Comparison of ENCODE assay signal across 31 cellular contexts in genomic region chr6:130204322-130204721, GRCh38. TPM values are rescaled to one million over a fixed set of nuclear protein-coding genes. Genes with fewer than 3 reads are reported as not detected.
DNase-seq lines count a peak whose midpoint lies in the region; ATAC-seq and TF ChIP-seq lines count a peak whose summit lies in the region.
"Had no signal": no experiment of that assay in that cellular context is flagged by ENCODE, and none has a peak within 500 bp of the region (broad histone marks: within the 10 kb centered on the region; RNA-seq: fewer than 3 reads in every experiment).

No MANE protein-coding gene starts in this region.

- no peaks in the 10 kb centered on the region for H3K9me3 ChIP-seq in CD4-positive, alpha-beta T cell (ENCODE audit: control insufficient read depth, low read length)
- H3K9me3 ChIP-seq in MM.1S (replicated peaks; ENCODE audit: insufficient read depth, low read length): no peaks in the 10 kb centered on the region
- H3K9me3 ChIP-seq: BE2C had no signal

- peaks cover 94% of the 10 kb centered on the region for H3K36me3 Mint-ChIP-seq in CD4-positive, alpha-beta T cell (ENCODE audit: low read depth)
- peaks cover 84% of the 10 kb centered on the region for H3K36me3 Mint-ChIP-seq in T-cell
- H3K36me3 Mint-ChIP-seq in GM23338 (ENCODE audit: low read depth): peaks cover 40% of the 10 kb centered on the region
- H3K36me3 Mint-ChIP-seq: CD14-positive monocyte had no signal

- H3K27ac Mint-ChIP-seq in CD4-positive, alpha-beta T cell: peak overlapping the region; percentile 39
- H3K27ac Mint-ChIP-seq in T-cell (peak overlapping the region; percentile 18 to 60), GM23338 (no peak overlapping the region)
- H3K27ac Mint-ChIP-seq: CD14-positive monocyte had no signal

- H2AFZ ChIP-seq in MM.1S (ENCODE audit: low read length) (peak overlapping the region; percentile 30; the same call in 1 of the 2 replicates), GM23338 (no peak overlapping the region)

- H4K20me1 ChIP-seq in MM.1S (ENCODE audit: insufficient read depth, low read length): no peaks in the 10 kb centered on the region
- H4K20me1 ChIP-seq in GM23338 (replicated peaks; ENCODE audit: insufficient read depth): no peaks in the 10 kb centered on the region

- POLR2A ChIA-PET in CD4-positive, alpha-beta T cell (lab: Charles Lee): interaction anchor here (1.5 to 1.8 kb wide), 2 partner anchors 9 to 11 kb away, joined by 6 to 12 read pairs; no protein-coding TSS in a partner anchor
- POLR2A ChIA-PET in T-cell (lab: Charles Lee): interaction anchor here in 1 of 2 donors (0.6 kb wide), 1 partner anchor 23 kb away, joined by 7 read pairs; no protein-coding TSS in a partner anchor

- H3K4me1 ChIP-seq in MM.1S (ENCODE audit: low read length): peaks cover 25% of the 10 kb centered on the region
- H3K4me1 ChIP-seq in GM23338 (ENCODE audit: insufficient read depth): peaks cover 28% of the 10 kb centered on the region
- H3K4me1 ChIP-seq: BE2C had no signal

- H3K4me2 ChIP-seq in MM.1S (ENCODE audit: low read depth, low read length) (peak overlapping the region; percentile 65), GM23338 (no peak overlapping the region)

- H3K9ac ChIP-seq in MM.1S (ENCODE audit: low read length): no peak overlapping the region

- CTCF ChIA-PET in CD4-positive, alpha-beta T cell (lab: Charles Lee): interaction anchor here (1.0 kb wide), 1 partner anchor 18 kb away, joined by 3 read pairs; no protein-coding TSS in a partner anchor
- CTCF ChIA-PET in T-cell (lab: Charles Lee): interaction anchor here in 1 of 2 donors (1.4 kb wide), 1 partner anchor 8 kb away, joined by 3 read pairs; no protein-coding TSS in a partner anchor

- in situ Hi-C loops in G401 (cut with HindIII; ENCODE audit: low sequenced_read_pairs): no loop called here

- H3K27me3 ChIP-seq in CD4-positive, alpha-beta T cell (ENCODE audit: control insufficient read depth, insufficient read depth, low read length): no peaks in the 10 kb centered on the region
- H3K27me3 ChIP-seq in MM.1S (replicated peaks; ENCODE audit: insufficient read depth, low read length): no peaks in the 10 kb centered on the region
- no peaks in the 10 kb centered on the region for H3K27me3 ChIP-seq in GM23338 (ENCODE audit: insufficient read depth)
- H3K27me3 ChIP-seq: BE2C had no signal

- peaks cover 72% of the 10 kb centered on the region for H3K4me1 Mint-ChIP-seq in CD4-positive, alpha-beta T cell (ENCODE audit: low read depth)
- H3K4me1 Mint-ChIP-seq in T-cell (peaks cover 56 to 68% (median 67%) of the 10 kb centered on the region in 3 donors), GM23338 (peaks cover 29% of the 10 kb centered on the region)
- H3K4me1 Mint-ChIP-seq: CD14-positive monocyte had no signal

- peaks cover 11% of the 10 kb centered on the region; the same call in 1 of the 2 replicates for H3F3A ChIP-seq in MM.1S (ENCODE audit: insufficient read depth, low read length)
- no peaks in the 10 kb centered on the region; the same call in 1 of the 2 replicates for H3F3A ChIP-seq in GM23338 (replicated peaks; ENCODE audit: low read depth)

- no peaks in the 10 kb centered on the region for H3K36me3 ChIP-seq in MM.1S (replicated peaks; ENCODE audit: insufficient read depth, low read length)
- H3K36me3 ChIP-seq in GM23338 (ENCODE audit: insufficient read depth): no peaks in the 10 kb centered on the region
- H3K36me3 ChIP-seq: BE2C had no signal

- peak; percentile 48 for TF ChIP-seq POLR2A in erythroblast (IDR thresholded peaks at IDR 0.05; ENCODE audit: low read length)

- DNase-seq in CD4-positive, alpha-beta T cell: no peak
- DNase-seq in MM.1S (no peak), T-cell (no peak), erythroblast (lab: John Stamatoyannopoulos, UW) (peak; percentile 81 to 94), G401 (ENCODE audit: low spot score) (no peak), GM23338 (ENCODE audit: low spot score) (no peak), NCI-H2171 treated with DMSO at 0.1 percent for 48 hours (lab: John Stamatoyannopoulos, UW) (no peak)
- DNase-seq: 8988T, ACHN, BE2C, COR-L47, DMS53, KBM-7, NCI-H1105 treated with DMSO at 0.1 percent for 48 hours, NCI-H2029 treated with DMSO at 0.1 percent for 48 hours, NCI-H2171, NCI-H345, NCI-H524, NCI-H748 treated with DMSO at 0.1 percent for 48 hours, SHP77 had no signal

- no peaks in the 10 kb centered on the region for H3K79me2 ChIP-seq in MM.1S (ENCODE audit: low read length)
- no peaks in the 10 kb centered on the region for H3K79me2 ChIP-seq in GM23338 (replicated peaks; ENCODE audit: insufficient read depth)

- no peak for TF ChIP-seq CTCF in CD4-positive, alpha-beta T cell (IDR thresholded peaks at IDR 0.05)
- TF ChIP-seq CTCF in MM.1S (IDR thresholded peaks at IDR 0.05; ENCODE audit: low read length) (no peak), GM23338 (conservative IDR thresholded peaks at IDR 0.05; ENCODE audit: low read depth in 2 of 2) (no peak)

- H3K9me2 ChIP-seq in MM.1S (replicated peaks; ENCODE audit: insufficient read depth, low read length): no peaks in the 10 kb centered on the region
- peaks cover 6% of the 10 kb centered on the region for H3K9me2 ChIP-seq in GM23338 (ENCODE audit: insufficient read depth)

- intact Hi-C loops in CD4-positive, alpha-beta T cell (cut with DNase I, micrococcal nuclease): no loop called here

- no peak overlapping the region for H3K4me3 Mint-ChIP-seq in CD4-positive, alpha-beta T cell
- H3K4me3 Mint-ChIP-seq in T-cell (no peak overlapping the region), GM23338 (no peak overlapping the region)
- H3K4me3 Mint-ChIP-seq: CD14-positive monocyte had no signal

- H3K9me3 Mint-ChIP-seq in CD4-positive, alpha-beta T cell: peaks cover 4% of the 10 kb centered on the region
- H3K9me3 Mint-ChIP-seq in T-cell: peaks cover 0 to 7% (median 0%) of the 10 kb centered on the region in 3 donors
- peaks cover 16% of the 10 kb centered on the region for H3K9me3 Mint-ChIP-seq in GM23338

- no peaks in the 10 kb centered on the region for H3K27me3 Mint-ChIP-seq in CD4-positive, alpha-beta T cell
- H3K27me3 Mint-ChIP-seq in T-cell (no peaks in the 10 kb centered on the region), GM23338 (ENCODE audit: insufficient read depth, low read depth, poor library complexity) (peaks cover 8% of the 10 kb centered on the region)

- ATAC-seq in CD4-positive, alpha-beta T cell (ENCODE audit: poor library complexity): no peak
- ATAC-seq in T-cell (replicated peaks in 1 of 4): no peak
- no peak for ATAC-seq in GM21367 (IDR thresholded peaks at IDR 0.05; ENCODE audit: unreplicated experiment)
- ATAC-seq in GM23338: no peak
- ATAC-seq: HepG2, Panc1 had no signal

- H3K4me3 ChIP-seq in MM.1S (ENCODE audit: low read length): 0 out of 2 replicates have a peak overlapping the region, but pooled peaks have one; percentile 21
- H3K4me3 ChIP-seq in GM23338: no peak overlapping the region

- no peak overlapping the region for H3K27ac ChIP-seq in CD4-positive, alpha-beta T cell (ENCODE audit: low read depth, low read length)
- peak overlapping the region; percentile 75; the same call in 1 of the 2 replicates for H3K27ac ChIP-seq in MM.1S (ENCODE audit: low read length)
- H3K27ac ChIP-seq in GM23338 (ENCODE audit: low read depth): no peak overlapping the region
- H3K27ac ChIP-seq: HL-60, RWPE1 had no signal

TF ChIP-seq in GM23338, 12 proteins besides CTCF, POLR2A, EP300 and RAD21:
- no peak for TF ChIP-seq ZNF114 (CRISPR knock-in tag; IDR thresholded peaks at IDR 0.05)
- no peak for TF ChIP-seq STAT1 (IDR thresholded peaks at IDR 0.05; ENCODE audit: unreplicated experiment)
- no peak for TF ChIP-seq POLR2AphosphoS5 (IDR thresholded peaks at IDR 0.05; ENCODE audit: low read depth)
- no peak for TF ChIP-seq NANOG (IDR thresholded peaks at IDR 0.05; ENCODE audit: borderline replicate concordance)
- no peak for TF ChIP-seq EZH2 (IDR thresholded peaks at IDR 0.05; ENCODE audit: low read depth, unreplicated experiment)
- no peak for TF ChIP-seq ZNF331 (CRISPR knock-in tag; IDR thresholded peaks at IDR 0.05; ENCODE audit: low read depth)
- TF ChIP-seq CREB1 (CRISPR knock-in tag; IDR thresholded peaks at IDR 0.05; ENCODE audit: low read depth): no peak
- no peak for TF ChIP-seq JUNB (IDR thresholded peaks at IDR 0.05; ENCODE audit: unreplicated experiment)
- no peak for TF ChIP-seq ETS1 (IDR thresholded peaks at IDR 0.05)

RNA-seq across cellular contexts. Expression of gene SAMD3, which starts 18.4 kb away (rescaled TPM):
- total RNA-seq in CD4-positive, alpha-beta T cell: 10 to 100 TPM; 24.3 to 28.7 TPM
- total RNA-seq in T-cell: 10 to 100 TPM; 27.5 to 73.8 (median 38.5) TPM
- not detected in 2 replicates for total RNA-seq in G401 (2014; rRNA removed; shearing (Covaris generic))
- 3.8 and 4.9 TPM in 2 replicates for total RNA-seq in GM23338 (2014; rRNA removed; shearing (Covaris generic))
- 3.2 and 3.8 TPM in 2 replicates for polyA plus RNA-seq in GM23338 (2016; fragmentation: Nextera tagmentation; extraction: Ambion mirVana)
- total RNA-seq: Daoy, HepG2, HT-29, LHCN-M2, MCF 10A, SK-MEL-5 had no signal
- polyA plus RNA-seq: HepG2 had no signal

Comparison
In these comparisons a context has a peak if more than half of its experiments do, and no peak if none do; other contexts are left out.
1. DNase-seq: peak in erythroblast (2 of 2); none in CD4-positive, alpha-beta T cell (0 of 10), MM.1S (single experiment), T-cell (0 of 34), G401 (single experiment), GM23338 (single experiment) and NCI-H2171 treated with DMSO at 0.1 percent for 48 hours (single experiment).